8 cellular contexts compared by ENCODE assay signal in genomic region chr19:42199440-42200115, GRCh38. TPM values are rescaled to one million over a fixed set of nuclear protein-coding genes. Genes with fewer than 3 reads are reported as not detected.
A peak's percentile ranks its signal among the peaks of the same experiment; 100 is the strongest.
DNase-seq lines count a peak whose midpoint lies in the region; ATAC-seq and TF ChIP-seq lines count a peak whose summit lies in the region.

No MANE protein-coding gene starts in this region.

- H3K9me3 Mint-ChIP-seq in endodermal cell, result no peaks in the 10 kb centered on the region

- H3K4me2 ChIP-seq in PC-3 (ENCODE audit: low read length), result no peak overlapping the region

- ATAC-seq in GM19023 (IDR thresholded peaks at IDR 0.05; ENCODE audit: unreplicated experiment), result peak; percentile 46
- ATAC-seq in HG03097 (IDR thresholded peaks at IDR 0.05; ENCODE audit: low FRiP score, unreplicated experiment), result peak; percentile 30
- ATAC-seq in PC-3, result no peak

- CTCF ChIA-PET in PC-3 (lab: Charles Lee), result no interaction called here

- H3K36me3 Mint-ChIP-seq in endodermal cell (ENCODE audit: low read depth), result peaks cover 74% of the 10 kb centered on the region

- no peak overlapping the region for H3K4me3 Mint-ChIP-seq in endodermal cell

- peak overlapping the region; percentile 52 for H3K27ac Mint-ChIP-seq in endodermal cell

- H3K9ac ChIP-seq in endodermal cell (ENCODE audit: extremely low read depth, low read length, poor library complexity, severe bottlenecking) (no peak overlapping the region), PC-3 (ENCODE audit: low read length) (no peak overlapping the region)

- POLR2A ChIA-PET in PC-3 (lab: Charles Lee; ENCODE audit: unreplicated experiment), result no interaction called here

- no peaks in the 10 kb centered on the region for H3F3A ChIP-seq in PC-3 (ENCODE audit: low read length, unreplicated experiment)

- H3K9me2 ChIP-seq in PC-3 (replicated peaks; ENCODE audit: low read length), result no peaks in the 10 kb centered on the region

- H3K27me3 Mint-ChIP-seq in endodermal cell (ENCODE audit: insufficient read depth), result peaks cover 6% of the 10 kb centered on the region

- DNase-seq in UCSD-AML1 (lab: John Stamatoyannopoulos, UW; ENCODE audit: unreplicated experiment) (peak; percentile 91), endodermal cell (peak; percentile 86), NCI-H446 (lab: John Stamatoyannopoulos, UW) (no peak), PC-3 (no peak), AG08396 (ENCODE audit: low spot score) (no peak)
- peak; percentile 72 for DNase-seq in stimulated activated CD4-positive, alpha-beta T cell treated with anti-CD3 and anti-CD28 coated beads, Interleukin-1b, Interleukin-23, amount 100 ng/mL, for 48 hours

- H2AFZ ChIP-seq in PC-3 (ENCODE audit: low read length), result no peak overlapping the region

- BruUV-seq in PC-3 (replicated peaks; lab: Mats Ljungman, UMichigan), result no TSS peak

- H3K79me2 ChIP-seq in PC-3 (ENCODE audit: low read length), result peaks cover 31% of the 10 kb centered on the region; the same call in 1 of the 2 replicates

- TF ChIP-seq CTCF in endodermal cell (conservative IDR thresholded peaks at IDR 0.05), result no peak
- no peak for TF ChIP-seq CTCF in PC-3 (conservative IDR thresholded peaks at IDR 0.05; ENCODE audit: low read depth, low read length)

- H3K4me3 ChIP-seq in endodermal cell (ENCODE audit: low read length) (no peak overlapping the region), PC-3 (ENCODE audit: low read length) (no peak overlapping the region)

- H3K27ac ChIP-seq in endodermal cell (ENCODE audit: low read depth, low read length) (no peak overlapping the region), PC-3 (ENCODE audit: low read length) (no peak overlapping the region)

- WGBS in endodermal cell (ENCODE audit: insufficient coverage in 1 of 2, insufficient read length in 1 of 2), 2 experiments, result 90 to 94% methylated on average over 23 to 32 of the region's 32 CpGs

- no peaks in the 10 kb centered on the region for H3K9me3 ChIP-seq in endodermal cell (ENCODE audit: control insufficient read depth, low read length)
- no peaks in the 10 kb centered on the region for H3K9me3 ChIP-seq in PC-3 (ENCODE audit: low read length)

- intact Hi-C loops in PC-3 (cut with micrococcal nuclease), result no loop called here

- H3K27me3 ChIP-seq in endodermal cell (ENCODE audit: control insufficient read depth, insufficient read depth, low read length, poor library complexity, severe bottlenecking) (no peaks in the 10 kb centered on the region), PC-3 (ENCODE audit: low read length) (no peaks in the 10 kb centered on the region)

- H3K4me1 ChIP-seq in endodermal cell (ENCODE audit: control insufficient read depth, insufficient read depth, low read length) (no peaks in the 10 kb centered on the region), PC-3 (ENCODE audit: insufficient read depth, low read length) (no peaks in the 10 kb centered on the region)

- H4K20me1 ChIP-seq in PC-3 (ENCODE audit: low read length), result no peaks in the 10 kb centered on the region

- H3K36me3 ChIP-seq in endodermal cell (ENCODE audit: control insufficient read depth, insufficient read depth, low read length) (peaks cover 44% of the 10 kb centered on the region), PC-3 (ENCODE audit: low read depth, low read length) (peaks cover 5% of the 10 kb centered on the region; the same call in 1 of the 2 replicates)

- no peaks in the 10 kb centered on the region for H3K4me1 Mint-ChIP-seq in endodermal cell

RNA-seq across cellular contexts. Expression of gene DEDD2, which starts 17.9 kb away (rescaled TPM):
- total RNA-seq in endodermal cell (10 to 100 TPM; 25.8 to 28.0 TPM), PC-3 (2014; rRNA removed) (34.4 and 38.2 TPM in 2 replicates)
- 20.5 TPM for polyA plus RNA-seq in endodermal cell (2013, experiment 1 of 2)
- polyA plus RNA-seq in endodermal cell (2013, experiment 2 of 2), result 15.9 TPM

RNA-seq across cellular contexts. Expression of gene ZNF526, which starts 20.5 kb away (rescaled TPM):
- total RNA-seq in endodermal cell (10 to 100 TPM; 15.7 to 16.0 TPM), PC-3 (2014; rRNA removed) (5.1 and 6.1 TPM in 2 replicates)
- 9.6 TPM for polyA plus RNA-seq in endodermal cell (2013, experiment 1 of 2)
- polyA plus RNA-seq in endodermal cell (2013, experiment 2 of 2), result 9.5 TPM

RNA-seq across cellular contexts. Expression of gene GSK3A, which starts 42.8 kb away (rescaled TPM):
- total RNA-seq in endodermal cell, result 10 to 100 TPM; 52.6 to 55.1 TPM
- polyA plus RNA-seq in endodermal cell (2013, experiment 1 of 2), result 59.5 TPM
- 52.7 TPM for polyA plus RNA-seq in endodermal cell (2013, experiment 2 of 2)
- 25.0 and 29.0 TPM in 2 replicates for total RNA-seq in PC-3 (2014; rRNA removed)

RNA-seq across cellular contexts. Expression of gene ERF, which starts 55.4 kb away (rescaled TPM):
- total RNA-seq in endodermal cell (100 to 1,000 TPM; 106 to 138 TPM), PC-3 (2014; rRNA removed) (17.0 and 40.2 TPM in 2 replicates)
- 70.5 TPM for polyA plus RNA-seq in endodermal cell (2013, experiment 1 of 2)
- 59.5 TPM for polyA plus RNA-seq in endodermal cell (2013, experiment 2 of 2)

Comparison
In these comparisons a context has a peak if more than half of its experiments do, and no peak if none do; other contexts are left out.
1. DNase-seq: peak in UCSD-AML1 (single experiment), endodermal cell (single experiment) and stimulated activated CD4-positive, alpha-beta T cell treated with anti-CD3 and anti-CD28 coated beads, Interleukin-1b, Interleukin-23, amount 100 ng/mL, for 48 hours (single experiment); none in NCI-H446 (0 of 2), PC-3 (single experiment) and AG08396 (single experiment).